ENCODE assay signal across 1 cellular context in genomic region chr16:86504315-86505184, GRCh38.
TF ChIP-seq lines count a peak whose summit lies in the region.

No MANE protein-coding gene starts in this region.

TF ChIP-seq in IMR-90, 13 proteins besides CTCF, POLR2A, EP300 and RAD21 (continued from another document):
- peak; percentile 89; the same call in 1 of the 2 replicates for TF ChIP-seq MXI1 (IDR thresholded peaks at IDR 0.05; ENCODE audit: borderline replicate concordance, low read depth, low read length)
- TF ChIP-seq ELK1 (IDR thresholded peaks at IDR 0.05; ENCODE audit: borderline replicate concordance, low read depth, low read length), result no peak
- TF ChIP-seq MAFK (IDR thresholded peaks at IDR 0.05; ENCODE audit: low read depth, low read length), result no peak
- TF ChIP-seq RCOR1 (IDR thresholded peaks at IDR 0.05; ENCODE audit: insufficient replicate concordance, low read length), result no peak
- no peak for TF ChIP-seq BHLHE40 (IDR thresholded peaks at IDR 0.05; ENCODE audit: low read depth, low read length)
- TF ChIP-seq CHD1 (IDR thresholded peaks at IDR 0.05; ENCODE audit: low read depth, low read length), result peak; percentile 11; the same call in 1 of the 2 replicates
- no peak for TF ChIP-seq CEBPB (IDR thresholded peaks at IDR 0.05; ENCODE audit: low read depth, low read length)
- 0 out of 2 replicates have a peak, but pooled peaks have one; percentile 5 for TF ChIP-seq USF2 (IDR thresholded peaks at IDR 0.05; ENCODE audit: low read depth, low read length)
TF ChIP-seq in IMR-90: peak in this region for 3.
